22 cellular contexts compared by ENCODE assay signal in the genomic region with DNA sequence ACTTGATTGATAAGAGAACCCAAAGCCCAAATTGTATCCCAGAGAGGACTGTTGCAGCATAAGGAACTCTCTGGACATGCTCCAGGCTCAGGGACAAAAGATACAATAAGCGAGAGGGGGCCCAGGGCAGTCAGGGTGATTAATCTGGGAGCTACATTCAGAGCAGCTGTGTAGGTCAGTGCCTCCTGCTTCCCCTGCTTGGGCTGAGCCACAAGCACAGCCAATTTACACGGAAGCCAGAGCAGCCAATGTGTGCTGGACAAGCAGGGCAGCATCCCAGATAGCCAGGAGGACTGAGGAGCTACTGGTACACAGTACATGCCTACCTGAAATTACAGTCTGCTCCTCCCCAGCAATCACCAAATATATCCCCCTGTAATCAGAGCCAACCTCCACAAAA. TPM values are rescaled to one million over a fixed set of nuclear protein-coding genes. Genes with fewer than 3 reads are reported as not detected.
DNase-seq lines count a peak whose midpoint lies in the region; ATAC-seq and TF ChIP-seq lines count a peak whose summit lies in the region.
"Had no signal": no experiment of that assay in that cellular context is flagged by ENCODE, and none has a peak within 500 bp of the region (broad histone marks: within the 10 kb centered on the region; RNA-seq: fewer than 3 reads in every experiment).

No MANE protein-coding gene starts in this region.

- H3K4me3 ChIP-seq in GM23338 = no peak overlapping the region
- H3K4me3 ChIP-seq in Panc1 (ENCODE audit: low read depth in 2 of 2, low read length in 2 of 2) = no peak overlapping the region
- H3K4me3 ChIP-seq in fibroblast of the aortic adventitia (ENCODE audit: low read depth, low read length) = no peak overlapping the region
- H3K4me3 ChIP-seq: cardiac muscle cell, pancreas, transverse colon had no signal

- no TSS peak for BruUV-seq in Panc1 (replicated peaks; lab: Mats Ljungman, UMichigan)

- H3K4me3 Mint-ChIP-seq in GM23338 = no peak overlapping the region
- H3K4me3 Mint-ChIP-seq: activated naive CD8-positive, alpha-beta T cell treated with anti-CD3 and anti-CD28 coated beads, Interleukin-2, amount 10 ng/mL, durations not matched to agents 7 days and 5 days had no signal

- H3K9me3 Mint-ChIP-seq in GM23338 = no peaks in the 10 kb centered on the region
- H3K9me3 Mint-ChIP-seq: activated naive CD8-positive, alpha-beta T cell treated with anti-CD3 and anti-CD28 coated beads, Interleukin-2, amount 10 ng/mL, durations not matched to agents 7 days and 5 days had no signal

- H3K4me1 ChIP-seq in GM23338 (ENCODE audit: insufficient read depth) (no peaks in the 10 kb centered on the region), Panc1 (ENCODE audit: control insufficient read depth, insufficient read depth, low read length) (peaks cover 66% of the 10 kb centered on the region)

- H4K20me1 ChIP-seq in GM23338 (replicated peaks; ENCODE audit: insufficient read depth) = no peaks in the 10 kb centered on the region

- ATAC-seq in GM23338 (no peak), Panc1 (peak; percentile 15; the same call in 1 of the 2 replicates)
- ATAC-seq: left colon, pancreas had no signal

- no peak for TF ChIP-seq CTCF in GM23338 (conservative IDR thresholded peaks at IDR 0.05; ENCODE audit: low read depth in 2 of 2)
- no peak for TF ChIP-seq CTCF in Panc1 (IDR thresholded peaks at IDR 0.05)
- TF ChIP-seq CTCF in fibroblast of the aortic adventitia (IDR thresholded peaks at IDR 0.05; ENCODE audit: insufficient read depth, low read length) = no peak

- no peak overlapping the region for H3K4me2 ChIP-seq in GM23338

- peak overlapping the region; percentile 28; the same call in 1 of the 2 replicates for H2AFZ ChIP-seq in GM23338

- H3K36me3 ChIP-seq in GM23338 (ENCODE audit: insufficient read depth) = no peaks in the 10 kb centered on the region
- H3K36me3 ChIP-seq in Panc1 (ENCODE audit: control insufficient read depth, insufficient read depth, low read length) = no peaks in the 10 kb centered on the region; the same call in 1 of the 2 replicates
- H3K36me3 ChIP-seq: cardiac muscle cell, pancreas, transverse colon had no signal

- POLR2A ChIA-PET in Panc1 (lab: Charles Lee) = interaction anchor here (0.7 kb wide), 1 partner anchor 47 kb away, joined by 3 read pairs; no protein-coding TSS in a partner anchor

- in situ Hi-C loops in Panc1 (cut with HindIII; ENCODE audit: low pct_unique_long_range_greater_than_20kb, low sequenced_read_pairs) = no loop called here

- H3K4me1 Mint-ChIP-seq in GM23338 = peaks cover 8% of the 10 kb centered on the region
- H3K4me1 Mint-ChIP-seq: activated naive CD8-positive, alpha-beta T cell treated with anti-CD3 and anti-CD28 coated beads, Interleukin-2, amount 10 ng/mL, durations not matched to agents 7 days and 5 days had no signal

- no peaks in the 10 kb centered on the region for H3K36me3 Mint-ChIP-seq in GM23338 (ENCODE audit: low read depth)
- H3K36me3 Mint-ChIP-seq: activated naive CD8-positive, alpha-beta T cell treated with anti-CD3 and anti-CD28 coated beads, Interleukin-2, amount 10 ng/mL, durations not matched to agents 7 days and 5 days had no signal

- H3F3A ChIP-seq in GM23338 (replicated peaks; ENCODE audit: low read depth) = no peaks in the 10 kb centered on the region

- no peak overlapping the region for H3K27ac Mint-ChIP-seq in GM23338
- H3K27ac Mint-ChIP-seq: activated naive CD8-positive, alpha-beta T cell treated with anti-CD3 and anti-CD28 coated beads, Interleukin-2, amount 10 ng/mL, durations not matched to agents 7 days and 5 days had no signal

- H3K27ac ChIP-seq in GM23338 (ENCODE audit: low read depth) (no peak overlapping the region), Panc1 (ENCODE audit: low read length) (peak overlapping the region; percentile 98)
- H3K27ac ChIP-seq: cardiac muscle cell, pancreas, transverse colon had no signal

- no peaks in the 10 kb centered on the region for H3K27me3 Mint-ChIP-seq in GM23338 (ENCODE audit: insufficient read depth, low read depth, poor library complexity)

- intact Hi-C loops in Panc1 (cut with micrococcal nuclease; ENCODE audit: unreplicated experiment) = no loop called here

- DNase-seq in GM23338 (ENCODE audit: low spot score) (no peak), Panc1 (ENCODE audit: low read depth, low spot score) (no peak), fibroblast of the aortic adventitia (ENCODE audit: low read depth) (peak; percentile 6), retina (peak; percentile 11), NCI-H748 (lab: John Stamatoyannopoulos, UW; ENCODE audit: unreplicated experiment) (no peak), GF-D8 (lab: John Stamatoyannopoulos, UW) (no peak)
- DNase-seq in stimulated activated naive CD4-positive, alpha-beta T cell treated with Interleukin-2 at 50 U/mL for 16 hours (lab: John Stamatoyannopoulos, UW) = no peak
- DNase-seq in activated naive CD4-positive, alpha-beta T cell treated with Interleukin-2 at 50 U/mL for 16 hours = no peak
- DNase-seq: activated CD4-positive, CD25-positive, alpha-beta regulatory T cell; activated naive CD8-positive, alpha-beta T cell treated with anti-CD3 and anti-CD28 coated beads, Interleukin-2, amount 10 ng/mL, durations not matched to agents 7 days and 5 days; effector CD8-positive, alpha-beta T cell; hypothalamus; left colon; NCI-H1436 treated with DMSO at 0.1 percent for 48 hours; NCI-H345; pancreas; SIG-M5; transverse colon had no signal

- H3K27me3 ChIP-seq in GM23338 (ENCODE audit: insufficient read depth) (no peaks in the 10 kb centered on the region), Panc1 (ENCODE audit: control insufficient read depth, insufficient read depth, low read length) (no peaks in the 10 kb centered on the region)
- H3K27me3 ChIP-seq: cardiac muscle cell, pancreas, transverse colon had no signal

- H3K9me3 ChIP-seq in Panc1 (ENCODE audit: control insufficient read depth, insufficient read depth, low read depth, low read length) = no peaks in the 10 kb centered on the region; the same call in 1 of the 2 replicates
- H3K9me3 ChIP-seq: pancreas, transverse colon had no signal

- no peaks in the 10 kb centered on the region for H3K79me2 ChIP-seq in GM23338 (replicated peaks; ENCODE audit: insufficient read depth)

- no peaks in the 10 kb centered on the region for H3K9me2 ChIP-seq in GM23338 (ENCODE audit: insufficient read depth)

- CTCF ChIA-PET in Panc1 (lab: Charles Lee) = no interaction called here

TF ChIP-seq in GM23338, 12 proteins besides CTCF, POLR2A, EP300 and RAD21 (continues in another document):
- TF ChIP-seq POLR2AphosphoS5 (IDR thresholded peaks at IDR 0.05; ENCODE audit: low read depth) (no peak), NANOG (IDR thresholded peaks at IDR 0.05; ENCODE audit: borderline replicate concordance) (no peak), JUNB (IDR thresholded peaks at IDR 0.05; ENCODE audit: unreplicated experiment) (no peak), EZH2phosphoT487 (IDR thresholded peaks at IDR 0.05; ENCODE audit: unreplicated experiment) (no peak), ZNF331 (CRISPR knock-in tag; IDR thresholded peaks at IDR 0.05; ENCODE audit: low read depth) (no peak), ZNF114 (CRISPR knock-in tag; IDR thresholded peaks at IDR 0.05) (no peak), STAT1 (IDR thresholded peaks at IDR 0.05; ENCODE audit: unreplicated experiment) (no peak), EZH2 (IDR thresholded peaks at IDR 0.05; ENCODE audit: low read depth, unreplicated experiment) (no peak), CREB1 (CRISPR knock-in tag; IDR thresholded peaks at IDR 0.05; ENCODE audit: low read depth) (no peak)
- TF ChIP-seq, protein P1, sequence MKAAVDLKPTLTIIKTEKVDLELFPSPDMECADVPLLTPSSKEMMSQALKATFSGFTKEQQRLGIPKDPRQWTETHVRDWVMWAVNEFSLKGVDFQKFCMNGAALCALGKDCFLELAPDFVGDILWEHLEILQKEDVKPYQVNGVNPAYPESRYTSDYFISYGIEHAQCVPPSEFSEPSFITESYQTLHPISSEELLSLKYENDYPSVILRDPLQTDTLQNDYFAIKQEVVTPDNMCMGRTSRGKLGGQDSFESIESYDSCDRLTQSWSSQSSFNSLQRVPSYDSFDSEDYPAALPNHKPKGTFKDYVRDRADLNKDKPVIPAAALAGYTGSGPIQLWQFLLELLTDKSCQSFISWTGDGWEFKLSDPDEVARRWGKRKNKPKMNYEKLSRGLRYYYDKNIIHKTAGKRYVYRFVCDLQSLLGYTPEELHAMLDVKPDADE (IDR thresholded peaks at IDR 0.05) = no peak

RNA-seq across cellular contexts. Expression of a gene that starts 24.3 kb away (rescaled TPM):
- not detected in 2 replicates for total RNA-seq in GM23338 (2014; rRNA removed; shearing (Covaris generic))
- polyA plus RNA-seq in GM23338 (2016; fragmentation: Nextera tagmentation; extraction: Ambion mirVana) = not detected in 2 replicates
- total RNA-seq in Panc1 (2021; ENCODE audit: unreplicated experiment) (39.1 TPM), fibroblast of the aortic adventitia (ENCODE audit: low replicate concordance) (0.08 and 1.7 TPM in 2 replicates)
- polyA plus RNA-seq in Panc1 (2012; ENCODE audit: insufficient read length) = 16.3 TPM
- total RNA-seq: activated naive CD8-positive, alpha-beta T cell treated with anti-CD3 and anti-CD28 coated beads, Interleukin-2, amount 10 ng/mL, durations not matched to agents 7 days and 5 days; HT-29; mucosa of gallbladder; T-helper 2 cell treated with Interferon-gamma antibody and Interleukin-4, amounts not matched to agents 100 ng/mL and 5 ng/mL, for 36 hours had no signal

RNA-seq across cellular contexts. Expression of a gene that starts 58.5 kb away (rescaled TPM):
- 60.4 and 67.2 TPM in 2 replicates for total RNA-seq in GM23338 (2014; rRNA removed; shearing (Covaris generic))
- 16.2 and 20.1 TPM in 2 replicates for polyA plus RNA-seq in GM23338 (2016; fragmentation: Nextera tagmentation; extraction: Ambion mirVana)
- total RNA-seq in Panc1 (2021; ENCODE audit: unreplicated experiment) (119 TPM), fibroblast of the aortic adventitia (ENCODE audit: low replicate concordance) (49.7 and 131 TPM in 2 replicates)
- 40.5 TPM for polyA plus RNA-seq in Panc1 (2012; ENCODE audit: insufficient read length)

Comparison
In these comparisons a context has a peak if more than half of its experiments do, and no peak if none do; other contexts are left out.
1. DNase-seq: peak in fibroblast of the aortic adventitia (single experiment) and retina (single experiment); none in GM23338 (single experiment), Panc1 (single experiment), NCI-H748 (single experiment), stimulated activated naive CD4-positive, alpha-beta T cell treated with Interleukin-2 at 50 U/mL for 16 hours (single experiment), GF-D8 (single experiment) and activated naive CD4-positive, alpha-beta T cell treated with Interleukin-2 at 50 U/mL for 16 hours (single experiment).
2. RNA of a gene that starts 24.3 kb away (total RNA-seq): 39.1 TPM in Panc1 (single experiment); 0.08 to 1.7 TPM in fibroblast of the aortic adventitia and not detected in GM23338; every median in the first group is over 10 times any median in the second.